In genomic region chr4:81470456-81471327, GRCh38 we compare ENCODE assay signal across 8 cellular contexts. TPM values are rescaled to one million over a fixed set of nuclear protein-coding genes. Genes with fewer than 3 reads are reported as not detected.
DNase-seq lines count a peak whose midpoint lies in the region; ATAC-seq and TF ChIP-seq lines count a peak whose summit lies in the region.

No MANE protein-coding gene starts in this region.

- H3K27me3 ChIP-seq in foreskin keratinocyte (peaks cover 7% of the 10 kb centered on the region), tibial artery (no peaks in the 10 kb centered on the region)

- intact Hi-C loops in tibial artery (cut with DNase I; ENCODE audit: low total_unique reads), result no loop called here

- no peaks in the 10 kb centered on the region for H3K36me3 ChIP-seq in ES-I3 (ENCODE audit: insufficient read depth, low read length)
- H3K36me3 ChIP-seq in tibial artery, result no peaks in the 10 kb centered on the region

- peak overlapping the region; percentile 86 for H3K4me3 ChIP-seq in tibial artery

- DNase-seq in NCI-H748 (lab: John Stamatoyannopoulos, UW; ENCODE audit: unreplicated experiment), result peak; percentile 76
- peak; percentile 15 for DNase-seq in activated gamma-delta T cell (lab: John Stamatoyannopoulos, UW)
- DNase-seq in foreskin keratinocyte, result peak in 1 of 2 donors; percentile 20
- DNase-seq in tibial artery, result peak; percentile 72 to 73
- DNase-seq in AG08395 (ENCODE audit: low spot score), result no peak
- no peak for DNase-seq in SIG-M5 (lab: John Stamatoyannopoulos, UW)

- peak; percentile 3 for ATAC-seq in foreskin keratinocyte

- H3K27ac Mint-ChIP-seq in nephron, result peak overlapping the region; percentile 73 to 87 (median 81)

- peaks cover 41% of the 10 kb centered on the region for H3K4me1 Mint-ChIP-seq in nephron

- peak overlapping the region; percentile 74; the same call in 1 of the 2 replicates for H3K9ac ChIP-seq in ES-I3 (ENCODE audit: low read depth, low read length)

- H3K27me3 Mint-ChIP-seq in nephron (ENCODE audit: low read depth), result peaks cover 5% of the 10 kb centered on the region

- H3K27ac ChIP-seq in foreskin keratinocyte (no peak overlapping the region), tibial artery (peak overlapping the region; percentile 84 to 92)

- H3K4me1 ChIP-seq in ES-I3 (ENCODE audit: insufficient read depth, low read length), result peaks cover 7% of the 10 kb centered on the region
- H3K4me1 ChIP-seq in foreskin keratinocyte, result peaks cover 14% of the 10 kb centered on the region
- H3K4me1 ChIP-seq in tibial artery, result peaks cover 0 to 33% (median 12%) of the 10 kb centered on the region in 4 donors

- no peak for TF ChIP-seq CTCF in foreskin keratinocyte (conservative IDR thresholded peaks at IDR 0.05)
- TF ChIP-seq CTCF in nephron (IDR thresholded peaks at IDR 0.05; ENCODE audit: unreplicated experiment in 3 of 3), result no peak
- no peak for TF ChIP-seq CTCF in tibial artery (IDR thresholded peaks at IDR 0.05)

- no peaks in the 10 kb centered on the region for H3K36me3 Mint-ChIP-seq in nephron (ENCODE audit: low read depth)

- peak overlapping the region; percentile 86 to 96 (median 92) for H3K4me3 Mint-ChIP-seq in nephron

- H3K9me3 ChIP-seq in ES-I3 (ENCODE audit: control insufficient read depth, insufficient read depth, low read length), result no peaks in the 10 kb centered on the region
- H3K9me3 ChIP-seq in tibial artery, result no peaks in the 10 kb centered on the region

- H3K9me3 Mint-ChIP-seq in nephron, result no peaks in the 10 kb centered on the region

RNA-seq across cellular contexts. Expression of gene RASGEF1B, which starts 1.0 kb away (rescaled TPM):
- total RNA-seq in foreskin keratinocyte, result 0.56 and 0.65 TPM in 2 replicates
- 0.10 and 0.26 TPM in 2 replicates for polyA plus RNA-seq in foreskin keratinocyte

Comparison
In these comparisons a context has a peak if more than half of its experiments do, and no peak if none do; other contexts are left out.
1. DNase-seq: peak in NCI-H748 (single experiment), activated gamma-delta T cell (single experiment) and tibial artery (2 of 2); none in AG08395 (single experiment) and SIG-M5 (single experiment).